Comparison of ENCODE assay signal across 10 cellular contexts in genomic region chr1:167120899-167121298, GRCh38. TPM values are rescaled to one million over a fixed set of nuclear protein-coding genes. Genes with fewer than 3 reads are reported as not detected.
DNase-seq lines count a peak whose midpoint lies in the region; ATAC-seq and TF ChIP-seq lines count a peak whose summit lies in the region.
"Had no signal": no experiment of that assay in that cellular context is flagged by ENCODE, and none has a peak within 500 bp of the region (broad histone marks: within the 10 kb centered on the region; RNA-seq: fewer than 3 reads in every experiment).

No MANE protein-coding gene starts in this region.

- H3K27me3 Mint-ChIP-seq in activated naive CD8-positive, alpha-beta T cell treated with anti-CD3 and anti-CD28 coated beads, Interleukin-2, amount 50 U/mL, for 24 hours, result no peaks in the 10 kb centered on the region

- H3K36me3 ChIP-seq in SK-N-SH (replicated peaks in 1 of 2; ENCODE audit: control insufficient read depth in 1 of 2, insufficient read depth in 2 of 2, low read length in 1 of 2) (no peaks in the 10 kb centered on the region), suprapubic skin (no peaks in the 10 kb centered on the region)

- TF ChIP-seq CTCF in SK-N-SH (IDR thresholded peaks at IDR 0.05) (no peak), suprapubic skin (IDR thresholded peaks at IDR 0.05) (no peak), omental fat pad (IDR thresholded peaks at IDR 0.05) (no peak)

- no peak for TF ChIP-seq RAD21 in SK-N-SH (IDR thresholded peaks at IDR 0.05; ENCODE audit: low read length)

- no peak overlapping the region for H3K27ac Mint-ChIP-seq in activated naive CD8-positive, alpha-beta T cell treated with anti-CD3 and anti-CD28 coated beads, Interleukin-2, amount 50 U/mL, for 24 hours

- no peaks in the 10 kb centered on the region for H3K9me3 ChIP-seq in SK-N-SH
- H3K9me3 ChIP-seq in suprapubic skin, result no peaks in the 10 kb centered on the region
- H3K9me3 ChIP-seq: body of pancreas had no signal

- 22% methylated on average over 13 of the region's 13 CpGs for WGBS in SK-N-SH (ENCODE audit: low lambda C conversion rate)
- WGBS in suprapubic skin, result 52% methylated on average over 13 of the region's 13 CpGs

- no peaks in the 10 kb centered on the region for H3K79me2 ChIP-seq in SK-N-SH (ENCODE audit: insufficient read depth)

- H3K9me3 Mint-ChIP-seq in activated naive CD8-positive, alpha-beta T cell treated with anti-CD3 and anti-CD28 coated beads, Interleukin-2, amount 50 U/mL, for 24 hours, result no peaks in the 10 kb centered on the region

- peak overlapping the region; percentile 65; the same call in 1 of the 2 replicates for H2AFZ ChIP-seq in SK-N-SH (ENCODE audit: low read depth)

- H4K20me1 ChIP-seq in SK-N-SH (ENCODE audit: insufficient read depth), result no peaks in the 10 kb centered on the region

- no peak for TF ChIP-seq EP300 in SK-N-SH (IDR thresholded peaks at IDR 0.05; ENCODE audit: borderline replicate concordance in 1 of 2, low read depth in 1 of 2, low read length in 1 of 2)
- TF ChIP-seq EP300 in suprapubic skin (IDR thresholded peaks at IDR 0.05), result no peak

- H3K4me3 ChIP-seq in SK-N-SH (ENCODE audit: low read depth in 2 of 2, low read length in 1 of 2), result peak overlapping the region; percentile 39 to 49; a peak in 3 of 4 replicates
- H3K4me3 ChIP-seq in suprapubic skin, result peak overlapping the region; percentile 41

- peaks cover 0 to 7% of the 10 kb centered on the region in 2 experiments; a peak in 2 of 4 replicates for H3K4me1 ChIP-seq in SK-N-SH (ENCODE audit: control insufficient read depth in 1 of 2, insufficient read depth in 2 of 2, low read depth in 1 of 2, low read length in 1 of 2)
- H3K4me1 ChIP-seq in suprapubic skin, result peaks cover 8% of the 10 kb centered on the region

- POLR2A ChIA-PET in SK-N-SH (lab: Yijun Ruan, JAX), result no interaction called here

- H3K27ac ChIP-seq in SK-N-SH (ENCODE audit: low read depth in 2 of 2, low read length in 1 of 2) (no peak overlapping the region), suprapubic skin (no peak overlapping the region)
- H3K27ac ChIP-seq: body of pancreas had no signal

- ATAC-seq in SK-N-SH treated with all-trans-retinoic acid at 6 μM for 48 hours (no peak), left colon (peak; percentile 59), HG03432 (IDR thresholded peaks at IDR 0.05; ENCODE audit: unreplicated experiment) (no peak), omental fat pad (ENCODE audit: low FRiP score) (no peak)
- ATAC-seq in activated naive CD8-positive, alpha-beta T cell treated with anti-CD3 and anti-CD28 coated beads, Interleukin-2, amount 50 U/mL, for 24 hours, result no peak

- no peak overlapping the region for H3K9ac ChIP-seq in SK-N-SH

- DNase-seq in SK-N-SH, result no peak
- DNase-seq in activated naive CD8-positive, alpha-beta T cell treated with anti-CD3 and anti-CD28 coated beads, Interleukin-2, amount 50 U/mL, for 24 hours, result no peak
- peak in 1 of 2 donors; percentile 28 for DNase-seq in left colon
- DNase-seq in suprapubic skin (ENCODE audit: low spot score in 2 of 2), result no peak
- no peak for DNase-seq in amniotic stem cell (lab: John Stamatoyannopoulos, UW)
- no peak for DNase-seq in omental fat pad (ENCODE audit: low spot score)

- H3F3A ChIP-seq in SK-N-SH (replicated peaks; ENCODE audit: insufficient read depth), result no peaks in the 10 kb centered on the region

- CTCF ChIA-PET in SK-N-SH (lab: Yijun Ruan, JAX), result no interaction called here

- no peaks in the 10 kb centered on the region for H3K9me2 ChIP-seq in SK-N-SH

- H3K4me1 Mint-ChIP-seq in activated naive CD8-positive, alpha-beta T cell treated with anti-CD3 and anti-CD28 coated beads, Interleukin-2, amount 50 U/mL, for 24 hours, result peaks cover 4% of the 10 kb centered on the region

- intact Hi-C loops in left colon (cut with DNase I, micrococcal nuclease), result no loop called here

- peak overlapping the region; percentile 72 for H3K4me3 Mint-ChIP-seq in activated naive CD8-positive, alpha-beta T cell treated with anti-CD3 and anti-CD28 coated beads, Interleukin-2, amount 50 U/mL, for 24 hours

- H3K4me2 ChIP-seq in SK-N-SH, result peak overlapping the region; percentile 78

- no peaks in the 10 kb centered on the region for H3K36me3 Mint-ChIP-seq in activated naive CD8-positive, alpha-beta T cell treated with anti-CD3 and anti-CD28 coated beads, Interleukin-2, amount 50 U/mL, for 24 hours (ENCODE audit: low read depth)

- no peak for TF ChIP-seq POLR2A in suprapubic skin (IDR thresholded peaks at IDR 0.05)

- H3K27me3 ChIP-seq in SK-N-SH (ENCODE audit: insufficient read depth), result peaks cover 5% of the 10 kb centered on the region; the same call in 1 of the 2 replicates
- H3K27me3 ChIP-seq in suprapubic skin, result peaks cover 4% of the 10 kb centered on the region
- H3K27me3 ChIP-seq: body of pancreas had no signal

TF ChIP-seq in SK-N-SH, 30 proteins besides CTCF, POLR2A, EP300 and RAD21 (continues in another document):
- TF ChIP-seq FOXM1 (IDR thresholded peaks at IDR 0.05; ENCODE audit: low read depth) (no peak), NRF1 (IDR thresholded peaks at IDR 0.05; ENCODE audit: low read depth, low read length) (no peak), TAF1 (IDR thresholded peaks at IDR 0.05; ENCODE audit: borderline replicate concordance, low read depth, low read length) (no peak), TCF12 (IDR thresholded peaks at IDR 0.05) (no peak), REST (IDR thresholded peaks at IDR 0.05; ENCODE audit: low read depth, low read length) (no peak)

TF ChIP-seq in SK-N-SH treated with all-trans-retinoic acid at 6 μM for 48 hours, 23 proteins besides CTCF, POLR2A, EP300 and RAD21:
- no peak for TF ChIP-seq GLIS3 (CRISPR knock-in tag; IDR thresholded peaks at IDR 0.05)
- no peak for TF ChIP-seq ZFP3 (CRISPR knock-in tag; IDR thresholded peaks at IDR 0.05)
- TF ChIP-seq POU6F1 (CRISPR knock-in tag; IDR thresholded peaks at IDR 0.05; ENCODE audit: borderline replicate concordance, low read depth), result no peak
- no peak for TF ChIP-seq PPARA (CRISPR knock-in tag; IDR thresholded peaks at IDR 0.05; ENCODE audit: borderline replicate concordance)
- no peak for TF ChIP-seq ZNF8 (CRISPR knock-in tag; IDR thresholded peaks at IDR 0.05)
- no peak for TF ChIP-seq RARB (CRISPR knock-in tag; IDR thresholded peaks at IDR 0.05)
- no peak for TF ChIP-seq ZNF70 (CRISPR knock-in tag; IDR thresholded peaks at IDR 0.05)
- TF ChIP-seq CSDC2 (CRISPR knock-in tag; IDR thresholded peaks at IDR 0.05), result no peak

RNA-seq across cellular contexts. Expression of gene STYXL2, which starts 27.0 kb away (rescaled TPM):
- not detected in 2 replicates for polyA plus RNA-seq in SK-N-SH (2012; rRNA removed)
- not detected in 2 replicates for polyA plus RNA-seq in SK-N-SH (2012; cell fraction: cytosol; rRNA removed)
- polyA plus RNA-seq in SK-N-SH (2012; cell fraction: nucleus; rRNA removed), result not detected in 2 replicates
- total RNA-seq in left colon, result under 1 TPM in 1 of 2 donors, not detected in 1; 0.34 TPM
- total RNA-seq in suprapubic skin, result under 1 TPM in 1 of 4 donors, not detected in 3; 0.29 TPM
- total RNA-seq in omental fat pad, result under 1 TPM; 0.12 to 0.65 (median 0.36) TPM
- total RNA-seq: body of pancreas had no signal
- polyA plus RNA-seq: AG04450 had no signal

RNA-seq across cellular contexts. Expression of gene GPA33, which starts 30.7 kb away (rescaled TPM):
- polyA plus RNA-seq in SK-N-SH (2012; rRNA removed), result not detected in 2 replicates
- not detected in 2 replicates for polyA plus RNA-seq in SK-N-SH (2012; cell fraction: cytosol; rRNA removed)
- polyA plus RNA-seq in SK-N-SH (2012; cell fraction: nucleus; rRNA removed), result not detected in 2 replicates
- total RNA-seq in left colon (100 to 1,000 TPM; 584 to 629 TPM), suprapubic skin (under 1 TPM in 1 of 4 donors, not detected in 3; 0.15 TPM), omental fat pad (under 1 TPM in 2 of 4 donors, not detected in 2; 0.37 to 0.72 TPM)
- polyA plus RNA-seq: AG04450 had no signal

Comparison
In these comparisons a context has a peak if more than half of its experiments do, and no peak if none do; other contexts are left out.
1. RNA of gene GPA33, which starts 30.7 kb away (total RNA-seq): 584 to 629 TPM in left colon; 0.37 to 0.72 TPM in omental fat pad and 0.15 TPM in suprapubic skin; every median in the first group is over 100 times any median in the second.